In the genomic region with DNA sequence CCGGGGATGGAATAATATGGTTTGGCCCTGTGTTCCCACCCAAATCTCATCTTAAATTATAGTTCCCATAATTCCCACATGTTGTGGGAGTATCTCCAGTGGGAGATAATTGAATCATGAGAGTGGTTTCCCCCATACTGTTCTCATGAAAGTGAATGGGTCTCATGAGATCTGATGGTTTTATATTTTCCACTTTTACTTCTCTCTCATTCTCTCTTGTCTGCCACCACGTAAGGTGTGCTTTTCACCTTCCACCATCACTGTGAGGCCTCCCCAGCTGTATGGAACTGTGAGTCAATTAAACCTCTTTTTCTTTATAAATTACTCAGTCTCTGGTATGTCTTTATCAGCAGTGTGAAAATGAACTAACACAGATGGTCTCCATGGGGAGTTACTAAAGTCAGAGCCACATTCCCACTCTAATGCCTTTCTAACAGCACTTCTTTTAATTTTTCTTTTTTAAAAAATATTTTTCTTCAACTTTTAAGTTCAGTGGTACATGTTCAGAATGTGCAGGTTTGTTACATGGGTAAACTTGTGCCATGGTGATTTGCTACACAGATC, we compare ENCODE assay signal across 33 cellular contexts.
"Had no signal": no experiment of that assay in that cellular context is flagged by ENCODE, and none has a peak within 500 bp of the region (broad histone marks: within the 10 kb centered on the region; RNA-seq: fewer than 3 reads in every experiment).

No MANE protein-coding gene starts in this region.

- H3K27me3 Mint-ChIP-seq: activated B cell treated with CpG ODN at 0.5 μM for 24 hours; activated CD4-positive, alpha-beta memory T cell treated with anti-CD3 and anti-CD28 coated beads, Interleukin-2, amount 10 ng/mL, durations not matched to agents 7 days and 5 days; activated CD4-positive, alpha-beta T cell treated with anti-CD3 and anti-CD28 coated beads, Interleukin-2, amount 10 ng/mL, durations not matched to agents 24 days and 14 days; activated naive CD4-positive, alpha-beta T cell treated with anti-CD3 and anti-CD28 coated beads, Interleukin-2, amount 10 ng/mL, durations not matched to agents 7 days and 5 days; activated naive CD8-positive, alpha-beta T cell treated with anti-CD3 and anti-CD28 coated beads for 36 hours; activated naive CD8-positive, alpha-beta T cell treated with anti-CD3 and anti-CD28 coated beads, Interleukin-2, amount 50 U/mL, for 24 hours; activated T-cell treated with anti-CD3 and anti-CD28 coated beads, Interleukin-2, amount 50 U/mL, for 24 hours; effector memory CD8-positive, alpha-beta T cell had no signal

- H3K27me3 ChIP-seq: adrenal gland, body of pancreas, esophagus muscularis mucosa, foreskin keratinocyte, gastrocnemius medialis, heart left ventricle had no signal

- H3K27ac ChIP-seq: adrenal gland, body of pancreas, esophagus muscularis mucosa, foreskin keratinocyte, gastrocnemius medialis, WERI-Rb-1 had no signal

- H3K9me3 Mint-ChIP-seq: activated naive CD4-positive, alpha-beta T cell treated with anti-CD3 and anti-CD28 coated beads, Interleukin-2, amount 10 ng/mL, durations not matched to agents 7 days and 5 days had no signal

- H3K36me3 ChIP-seq: adrenal gland, esophagus muscularis mucosa, gastrocnemius medialis, heart left ventricle, WERI-Rb-1 had no signal

- H3K36me3 Mint-ChIP-seq: activated naive CD4-positive, alpha-beta T cell treated with anti-CD3 and anti-CD28 coated beads, Interleukin-2, amount 10 ng/mL, durations not matched to agents 7 days and 5 days had no signal

- H3K27ac Mint-ChIP-seq: activated B cell treated with CpG ODN at 0.5 μM for 24 hours; activated CD4-positive, alpha-beta memory T cell treated with anti-CD3 and anti-CD28 coated beads, Interleukin-2, amount 10 ng/mL, durations not matched to agents 7 days and 5 days; activated CD4-positive, alpha-beta T cell treated with anti-CD3 and anti-CD28 coated beads, Interleukin-2, amount 10 ng/mL, durations not matched to agents 24 days and 14 days; activated naive CD4-positive, alpha-beta T cell treated with anti-CD3 and anti-CD28 coated beads, Interleukin-2, amount 10 ng/mL, durations not matched to agents 7 days and 5 days; activated naive CD8-positive, alpha-beta T cell treated with anti-CD3 and anti-CD28 coated beads for 36 hours; activated naive CD8-positive, alpha-beta T cell treated with anti-CD3 and anti-CD28 coated beads, Interleukin-2, amount 50 U/mL, for 24 hours; activated T-cell treated with anti-CD3 and anti-CD28 coated beads, Interleukin-2, amount 50 U/mL, for 24 hours; activated T-cell treated with anti-CD3 and anti-CD28 coated beads, Interleukin-2, amount 50 U/mL, for 72 hours; effector memory CD8-positive, alpha-beta T cell; T-helper 17 cell; T-helper 2 cell treated with Interferon-gamma antibody and Interleukin-4, amounts not matched to agents 5 μg/mL and 100 μg/mL, for 36 hours had no signal

- H3K4me3 Mint-ChIP-seq: activated B cell treated with CpG ODN at 0.5 μM for 24 hours; activated CD4-positive, alpha-beta memory T cell treated with anti-CD3 and anti-CD28 coated beads, Interleukin-2, amount 10 ng/mL, durations not matched to agents 7 days and 5 days; activated CD4-positive, alpha-beta T cell treated with anti-CD3 and anti-CD28 coated beads, Interleukin-2, amount 10 ng/mL, durations not matched to agents 24 days and 14 days; activated naive CD4-positive, alpha-beta T cell treated with anti-CD3 and anti-CD28 coated beads, Interleukin-2, amount 10 ng/mL, durations not matched to agents 7 days and 5 days; activated naive CD8-positive, alpha-beta T cell treated with anti-CD3 and anti-CD28 coated beads for 36 hours; activated naive CD8-positive, alpha-beta T cell treated with anti-CD3 and anti-CD28 coated beads, Interleukin-2, amount 50 U/mL, for 24 hours; activated T-cell treated with anti-CD3 and anti-CD28 coated beads, Interleukin-2, amount 50 U/mL, for 24 hours; activated T-cell treated with anti-CD3 and anti-CD28 coated beads, Interleukin-2, amount 50 U/mL, for 72 hours; effector memory CD8-positive, alpha-beta T cell; T-helper 17 cell; T-helper 2 cell treated with Interferon-gamma antibody and Interleukin-4, amounts not matched to agents 5 μg/mL and 100 μg/mL, for 36 hours had no signal

- ATAC-seq: activated CD4-positive, CD25-positive, alpha-beta regulatory T cell treated with anti-CD3 and anti-CD28 coated beads, Interleukin-2, amount 50 U/mL, for 24 hours; activated naive CD8-positive, alpha-beta T cell treated with anti-CD3 and anti-CD28 coated beads, Interleukin-2, amount 50 U/mL, for 24 hours; body of pancreas; effector memory CD8-positive, alpha-beta T cell; foreskin keratinocyte; gastrocnemius medialis; T-helper 17 cell had no signal

- H3K9me3 ChIP-seq: adrenal gland, gastrocnemius medialis had no signal

- DNase-seq: activated B cell treated with CpG ODN at 0.5 μM for 24 hours; activated CD4-positive, alpha-beta memory T cell treated with anti-CD3 and anti-CD28 coated beads, Interleukin-2, amount 10 ng/mL, durations not matched to agents 7 days and 5 days; activated CD4-positive, alpha-beta T cell treated with anti-CD3 and anti-CD28 coated beads, Interleukin-2, amount 10 ng/mL, durations not matched to agents 24 days and 14 days; activated CD8-positive, alpha-beta memory T cell treated with anti-CD3 and anti-CD28 coated beads, Interleukin-2, amount 50 U/mL, for 48 hours; activated gamma-delta T cell; activated naive CD4-positive, alpha-beta T cell; activated naive CD4-positive, alpha-beta T cell treated with anti-CD3 and anti-CD28 coated beads, Interleukin-2, amount 10 ng/mL, durations not matched to agents 7 days and 5 days; activated naive CD8-positive, alpha-beta T cell treated with anti-CD3 and anti-CD28 coated beads for 36 hours; activated naive CD8-positive, alpha-beta T cell treated with anti-CD3 and anti-CD28 coated beads, Interleukin-2, amount 50 U/mL, for 24 hours; activated T-cell treated with anti-CD3 and anti-CD28 coated beads for 4 hours; activated T-cell treated with anti-CD3 and anti-CD28 coated beads, Interleukin-2, amount 50 U/mL, for 24 hours; activated T-cell treated with anti-CD3 and anti-CD28 coated beads, Interleukin-2, amount 50 U/mL, for 72 hours; adrenal gland; amygdala; aorta; body of pancreas; caudate nucleus; cortex of kidney; dermis blood vessel endothelial cell; effector CD4-positive, alpha-beta T cell; effector memory CD8-positive, alpha-beta T cell; erythroblast; foreskin keratinocyte; gastrocnemius medialis; glutamatergic neuron; heart left ventricle; T-helper 1 cell; T-helper 17 cell; T1000; WERI-Rb-1 had no signal

- H3K4me1 Mint-ChIP-seq: activated B cell treated with CpG ODN at 0.5 μM for 24 hours; activated CD4-positive, alpha-beta memory T cell treated with anti-CD3 and anti-CD28 coated beads, Interleukin-2, amount 10 ng/mL, durations not matched to agents 7 days and 5 days; activated CD4-positive, alpha-beta T cell treated with anti-CD3 and anti-CD28 coated beads, Interleukin-2, amount 10 ng/mL, durations not matched to agents 24 days and 14 days; activated naive CD4-positive, alpha-beta T cell treated with anti-CD3 and anti-CD28 coated beads, Interleukin-2, amount 10 ng/mL, durations not matched to agents 7 days and 5 days; activated naive CD8-positive, alpha-beta T cell treated with anti-CD3 and anti-CD28 coated beads for 36 hours; activated naive CD8-positive, alpha-beta T cell treated with anti-CD3 and anti-CD28 coated beads, Interleukin-2, amount 50 U/mL, for 24 hours; T-helper 17 cell had no signal

- H3K4me3 ChIP-seq: adrenal gland, body of pancreas, esophagus muscularis mucosa, gastrocnemius medialis, heart left ventricle had no signal

- H3K4me1 ChIP-seq: adrenal gland, body of pancreas, esophagus muscularis mucosa, foreskin keratinocyte, gastrocnemius medialis, heart left ventricle had no signal
